10 cellular contexts compared by ENCODE assay signal in genomic region chr12:48969847-48970701, GRCh38. TPM values are rescaled to one million over a fixed set of nuclear protein-coding genes. Genes with fewer than 3 reads are reported as not detected.
DNase-seq lines count a peak whose midpoint lies in the region; ATAC-seq, FAIRE-seq and TF ChIP-seq lines count a peak whose summit lies in the region.
"Had no signal": no experiment of that assay in that cellular context is flagged by ENCODE, and none has a peak within 500 bp of the region (broad histone marks: within the 10 kb centered on the region; RNA-seq: fewer than 3 reads in every experiment).

No MANE protein-coding gene starts in this region.

- H3K36me3 Mint-ChIP-seq in activated naive CD4-positive, alpha-beta T cell treated with anti-CD3 and anti-CD28 coated beads, Interleukin-2, amount 50 U/mL, for 24 hours: no peaks in the 10 kb centered on the region

- H3K27me3 ChIP-seq in thymus (ENCODE audit: control insufficient read depth, insufficient read depth): peaks cover 60% of the 10 kb centered on the region

- peaks cover 23% of the 10 kb centered on the region for H3K27me3 Mint-ChIP-seq in activated naive CD4-positive, alpha-beta T cell treated with anti-CD3 and anti-CD28 coated beads, Interleukin-2, amount 50 U/mL, for 24 hours

- DNase-seq in activated T-cell treated with anti-CD3 and anti-CD28 coated beads, Interleukin-2, amount 50 U/mL, for 1 hour: peak; percentile 61
- DNase-seq in activated T-cell treated with anti-CD3 and anti-CD28 coated beads for 4 hours: no peak
- peak; percentile 74 for DNase-seq in left kidney (ENCODE audit: low read depth, low spot score)
- no peak for DNase-seq in DMS153 treated with DMSO at 0.1 percent for 48 hours (lab: John Stamatoyannopoulos, UW; ENCODE audit: unreplicated experiment)
- no peak for DNase-seq in D721Med (ENCODE audit: insufficient read length, low spot score)

- H3K36me3 ChIP-seq in thymus (ENCODE audit: control insufficient read depth, insufficient read depth): no peaks in the 10 kb centered on the region

- no peak for FAIRE-seq in D721Med (lab: Jason Lieb, UNC)
- FAIRE-seq: frontal cortex, G401.6 had no signal

- peaks cover 15% of the 10 kb centered on the region for H3K4me1 ChIP-seq in thymus (ENCODE audit: control insufficient read depth, insufficient read depth, low read length)

- H3K9me3 Mint-ChIP-seq in activated naive CD4-positive, alpha-beta T cell treated with anti-CD3 and anti-CD28 coated beads, Interleukin-2, amount 50 U/mL, for 24 hours: no peaks in the 10 kb centered on the region

- H3K27ac Mint-ChIP-seq in activated naive CD4-positive, alpha-beta T cell treated with anti-CD3 and anti-CD28 coated beads, Interleukin-2, amount 50 U/mL, for 24 hours: no peak overlapping the region

- H3K9me3 ChIP-seq in thymus (ENCODE audit: control insufficient read depth): peaks cover 1% of the 10 kb centered on the region

- H3K27ac ChIP-seq in thymus (ENCODE audit: low read depth): no peak overlapping the region

- H3K4me1 Mint-ChIP-seq in activated naive CD4-positive, alpha-beta T cell treated with anti-CD3 and anti-CD28 coated beads, Interleukin-2, amount 50 U/mL, for 24 hours: peaks cover 28% of the 10 kb centered on the region

- TF ChIP-seq CTCF in D721Med (IDR thresholded peaks at IDR 0.05; ENCODE audit: insufficient read depth, missing control alignments): no peak

- 7% methylated on average over 77 of the region's 77 CpGs for WGBS in thymus

- H3K4me3 Mint-ChIP-seq in activated naive CD4-positive, alpha-beta T cell treated with anti-CD3 and anti-CD28 coated beads, Interleukin-2, amount 50 U/mL, for 24 hours: peak overlapping the region; percentile 55

- H3K4me3 ChIP-seq in thymus (ENCODE audit: low read length): peak overlapping the region; percentile 22

- ATAC-seq in GM18870 (IDR thresholded peaks at IDR 0.05; ENCODE audit: unreplicated experiment): no peak

RNA-seq across cellular contexts. Expression of gene WNT10B, which starts 1.5 kb away (rescaled TPM):
- 14.1 TPM for polyA plus RNA-seq in thymus

RNA-seq across cellular contexts. Expression of gene WNT1, which starts 8.0 kb away (rescaled TPM):
- polyA plus RNA-seq in thymus: 0.05 TPM

RNA-seq across cellular contexts. Expression of gene ARF3, which starts 12.8 kb away (rescaled TPM):
- polyA plus RNA-seq in thymus: 70.6 TPM

RNA-seq across cellular contexts. Expression of gene DDN, which starts 29.1 kb away (rescaled TPM):
- 0.18 TPM for polyA plus RNA-seq in thymus

RNA-seq across cellular contexts. Expression of gene FKBP11, which starts 44.8 kb away (rescaled TPM):
- 36.7 TPM for polyA plus RNA-seq in thymus

Comparison
In these comparisons a context has a peak if more than half of its experiments do, and no peak if none do; other contexts are left out.
1. DNase-seq: peak in activated T-cell treated with anti-CD3 and anti-CD28 coated beads, Interleukin-2, amount 50 U/mL, for 1 hour (single experiment) and left kidney (single experiment); none in activated T-cell treated with anti-CD3 and anti-CD28 coated beads for 4 hours (single experiment), DMS153 treated with DMSO at 0.1 percent for 48 hours (single experiment) and D721Med (single experiment).